Comparison of ENCODE assay signal across 13 cellular contexts in genomic region chr16:12320298-12320706, GRCh38.
DNase-seq lines count a peak whose midpoint lies in the region; ATAC-seq and TF ChIP-seq lines count a peak whose summit lies in the region.
"Had no signal": no experiment of that assay in that cellular context is flagged by ENCODE, and none has a peak within 500 bp of the region (broad histone marks: within the 10 kb centered on the region; RNA-seq: fewer than 3 reads in every experiment).

No MANE protein-coding gene starts in this region.

- POLR2A ChIA-PET in SK-N-SH (lab: Yijun Ruan, JAX), result no interaction called here

- H3K27ac Mint-ChIP-seq in IgD-negative memory B cell, result peak overlapping the region in 2 of 3 donors; percentile 11 to 73
- H3K27ac Mint-ChIP-seq in activated naive CD4-positive, alpha-beta T cell treated with anti-CD3 and anti-CD28 coated beads, Interleukin-2, amount 50 U/mL, for 72 hours, result peak overlapping the region in 1 of 2 donors; percentile 80

- H3K27me3 ChIP-seq in SK-N-SH (ENCODE audit: insufficient read depth), result no peaks in the 10 kb centered on the region
- no peaks in the 10 kb centered on the region for H3K27me3 ChIP-seq in osteoblast (ENCODE audit: insufficient read depth, low read length)
- H3K27me3 ChIP-seq in SJCRH30, result no peaks in the 10 kb centered on the region
- H3K27me3 ChIP-seq: adrenal gland, hepatocyte, pancreas had no signal

- H3K9me3 ChIP-seq in SK-N-SH, result no peaks in the 10 kb centered on the region
- H3K9me3 ChIP-seq in osteoblast (ENCODE audit: low read depth, low read length), result no peaks in the 10 kb centered on the region
- no peaks in the 10 kb centered on the region for H3K9me3 ChIP-seq in SJCRH30 (replicated peaks)
- H3K9me3 ChIP-seq: adrenal gland, pancreas had no signal

- CTCF ChIA-PET in SK-N-SH (lab: Yijun Ruan, JAX), result interaction anchor here (1.5 kb wide), 1 partner anchor 17 kb away, joined by 3 read pairs; no protein-coding TSS in a partner anchor

- no peak for TF ChIP-seq CTCF in SK-N-SH (IDR thresholded peaks at IDR 0.05)
- TF ChIP-seq CTCF in epithelial cell of proximal tubule (conservative IDR thresholded peaks at IDR 0.05; ENCODE audit: low read depth, low read length), result no peak
- no peak for TF ChIP-seq CTCF in osteoblast (IDR thresholded peaks at IDR 0.05; ENCODE audit: extremely low read depth, low read depth, low read length)

- H3K4me1 ChIP-seq in SK-N-SH (ENCODE audit: control insufficient read depth in 1 of 2, insufficient read depth in 2 of 2, low read depth in 1 of 2, low read length in 1 of 2) (peaks cover 0 to 10% of the 10 kb centered on the region in 2 experiments; a peak in 1 of 4 replicates), osteoblast (ENCODE audit: insufficient read depth, low read length) (peaks cover 16% of the 10 kb centered on the region), SJCRH30 (peaks cover 17% of the 10 kb centered on the region)
- H3K4me1 ChIP-seq: adrenal gland had no signal

- no peaks in the 10 kb centered on the region for H3K27me3 Mint-ChIP-seq in IgD-negative memory B cell

- H3K36me3 Mint-ChIP-seq in IgD-negative memory B cell, result peaks cover 10% of the 10 kb centered on the region
- peaks cover 5% of the 10 kb centered on the region in 2 donors for H3K36me3 Mint-ChIP-seq in activated naive CD4-positive, alpha-beta T cell treated with anti-CD3 and anti-CD28 coated beads, Interleukin-2, amount 50 U/mL, for 72 hours

- no peaks in the 10 kb centered on the region for H4K20me1 ChIP-seq in SK-N-SH (ENCODE audit: insufficient read depth)
- peaks cover 4% of the 10 kb centered on the region for H4K20me1 ChIP-seq in osteoblast (ENCODE audit: insufficient read depth, low read length)

- H3K9me3 Mint-ChIP-seq in IgD-negative memory B cell, result peaks cover 0 to 2% (median 0%) of the 10 kb centered on the region in 3 donors
- H3K9me3 Mint-ChIP-seq in activated naive CD4-positive, alpha-beta T cell treated with anti-CD3 and anti-CD28 coated beads, Interleukin-2, amount 50 U/mL, for 72 hours, result no peaks in the 10 kb centered on the region

- H3K4me3 ChIP-seq in SK-N-SH (ENCODE audit: low read depth in 2 of 2, low read length in 1 of 2) (no peak overlapping the region), epithelial cell of proximal tubule (ENCODE audit: low read depth, low read length) (no peak overlapping the region), osteoblast (ENCODE audit: insufficient read depth, low read length) (no peak overlapping the region), SJCRH30 (no peak overlapping the region)
- H3K4me3 ChIP-seq: adrenal gland, hepatocyte, lung, pancreas had no signal

- no peak for TF ChIP-seq EP300 in SK-N-SH (IDR thresholded peaks at IDR 0.05; ENCODE audit: borderline replicate concordance in 1 of 2, low read depth in 1 of 2, low read length in 1 of 2)

- no peak overlapping the region for H3K27ac ChIP-seq in SK-N-SH (ENCODE audit: low read depth in 2 of 2, low read length in 1 of 2)
- H3K27ac ChIP-seq in osteoblast (ENCODE audit: low read depth, low read length), result peak overlapping the region; percentile 61
- no peak overlapping the region for H3K27ac ChIP-seq in SJCRH30
- H3K27ac ChIP-seq: adrenal gland, pancreas had no signal

- H3K36me3 ChIP-seq in SK-N-SH (replicated peaks in 1 of 2; ENCODE audit: control insufficient read depth in 1 of 2, insufficient read depth in 2 of 2, low read length in 1 of 2) (no peaks in the 10 kb centered on the region), osteoblast (ENCODE audit: insufficient read depth, low read length) (no peaks in the 10 kb centered on the region), SJCRH30 (no peaks in the 10 kb centered on the region)
- H3K36me3 ChIP-seq: adrenal gland, pancreas had no signal

- whole genome bisulfite sequencing in SK-N-SH (ENCODE audit: low lambda C conversion rate), result 97% methylated on average over 5 of the region's 6 CpGs

- DNase-seq in SK-N-SH, result no peak
- peak; percentile 96 for DNase-seq in epithelial cell of proximal tubule (ENCODE audit: low read depth)
- DNase-seq in osteoblast (ENCODE audit: insufficient read length, low spot score, missing footprints), result peak; percentile 93
- DNase-seq in SJCRH30, result no peak
- DNase-seq in activated naive CD4-positive, alpha-beta T cell treated with anti-CD3 and anti-CD28 coated beads, Interleukin-2, amount 50 U/mL, for 72 hours (ENCODE audit: low spot score in 2 of 2), result no peak
- DNase-seq: adrenal gland, pancreas had no signal

- H3K79me2 ChIP-seq in SK-N-SH (ENCODE audit: insufficient read depth) (no peaks in the 10 kb centered on the region), osteoblast (ENCODE audit: insufficient read depth, low read length) (no peaks in the 10 kb centered on the region)
- H3K79me2 ChIP-seq: hepatocyte had no signal

- no peak overlapping the region for H3K9ac ChIP-seq in SK-N-SH

- no peak for TF ChIP-seq RAD21 in SK-N-SH (IDR thresholded peaks at IDR 0.05; ENCODE audit: low read length)

- peak overlapping the region; percentile 2; the same call in 1 of the 2 replicates for H3K4me2 ChIP-seq in SK-N-SH
- no peak overlapping the region for H3K4me2 ChIP-seq in osteoblast (ENCODE audit: insufficient read depth, low read length)
- H3K4me2 ChIP-seq: hepatocyte had no signal

- H2AFZ ChIP-seq in SK-N-SH (ENCODE audit: low read depth) (no peak overlapping the region), osteoblast (ENCODE audit: low read length) (no peak overlapping the region)
- H2AFZ ChIP-seq: hepatocyte had no signal

- peaks cover 28 to 43% (median 29%) of the 10 kb centered on the region in 3 donors for H3K4me1 Mint-ChIP-seq in IgD-negative memory B cell

- ATAC-seq in SK-N-SH treated with all-trans-retinoic acid at 6 μM for 48 hours (no peak), HG03175 (IDR thresholded peaks at IDR 0.05; ENCODE audit: unreplicated experiment) (no peak)
- no peak for ATAC-seq in activated naive CD4-positive, alpha-beta T cell treated with anti-CD3 and anti-CD28 coated beads, Interleukin-2, amount 50 U/mL, for 72 hours
- ATAC-seq: pancreas; stimulated activated effector memory CD8-positive, alpha-beta T cell treated with anti-CD3 and anti-CD28 coated beads, Interleukin-12 subunit alpha, Interleukin-12 subunit beta, amount 100 ng/mL, for 72 hours had no signal

- H3F3A ChIP-seq in SK-N-SH (replicated peaks; ENCODE audit: insufficient read depth), result no peaks in the 10 kb centered on the region

- no peaks in the 10 kb centered on the region for H3K9me2 ChIP-seq in SK-N-SH

- peak overlapping the region in 1 of 4 donors; percentile 30 for H3K4me3 Mint-ChIP-seq in IgD-negative memory B cell
- H3K4me3 Mint-ChIP-seq: stimulated activated effector memory CD8-positive, alpha-beta T cell treated with anti-CD3 and anti-CD28 coated beads, Interleukin-12 subunit alpha, Interleukin-12 subunit beta, amount 100 ng/mL, for 72 hours had no signal

TF ChIP-seq in SK-N-SH, 30 proteins besides CTCF, POLR2A, EP300 and RAD21 (continues in another document):
- TF ChIP-seq ZBTB33 (IDR thresholded peaks at IDR 0.05; ENCODE audit: borderline replicate concordance, low read depth) (no peak), EZH2phosphoT487 (IDR thresholded peaks at IDR 0.05; ENCODE audit: borderline replicate concordance, low read depth) (no peak), TEAD4 (IDR thresholded peaks at IDR 0.05; ENCODE audit: borderline replicate concordance, insufficient read depth) (no peak), FOSL2 (IDR thresholded peaks at IDR 0.05; ENCODE audit: borderline replicate concordance, low read depth) (no peak), SIN3A (IDR thresholded peaks at IDR 0.05; ENCODE audit: borderline replicate concordance, low read depth, low read length) (no peak), RFX5 (IDR thresholded peaks at IDR 0.05; ENCODE audit: low read length) (no peak)

TF ChIP-seq in SK-N-SH treated with all-trans-retinoic acid at 6 μM for 48 hours, 23 proteins besides CTCF, POLR2A, EP300 and RAD21 (continues in another document):
- TF ChIP-seq CSDC2 (CRISPR knock-in tag; IDR thresholded peaks at IDR 0.05) (no peak), GLIS3 (CRISPR knock-in tag; IDR thresholded peaks at IDR 0.05) (no peak), ISL1 (CRISPR knock-in tag; IDR thresholded peaks at IDR 0.05) (no peak), ZFP3 (CRISPR knock-in tag; IDR thresholded peaks at IDR 0.05) (no peak), PATZ1 (CRISPR knock-in tag; IDR thresholded peaks at IDR 0.05; ENCODE audit: borderline replicate concordance) (no peak), TSHZ2 (CRISPR knock-in tag; IDR thresholded peaks at IDR 0.05) (no peak)

Comparison
In these comparisons a context has a peak if more than half of its experiments do, and no peak if none do; other contexts are left out.
1. DNase-seq: peak in epithelial cell of proximal tubule (single experiment) and osteoblast (single experiment); none in SK-N-SH (single experiment), SJCRH30 (0 of 2) and activated naive CD4-positive, alpha-beta T cell treated with anti-CD3 and anti-CD28 coated beads, Interleukin-2, amount 50 U/mL, for 72 hours (0 of 2).